Comparison of ENCODE assay signal across 23 cellular contexts in genomic region chrX:124634363-124634762, GRCh38.
DNase-seq lines count a peak whose midpoint lies in the region; ATAC-seq, FAIRE-seq and TF ChIP-seq lines count a peak whose summit lies in the region.
"Had no signal": no experiment of that assay in that cellular context is flagged by ENCODE, and none has a peak within 500 bp of the region (broad histone marks: within the 10 kb centered on the region; RNA-seq: fewer than 3 reads in every experiment).

No MANE protein-coding gene starts in this region.

- in situ Hi-C loops in mammary epithelial cell (cut with MboI; ENCODE audit: low sequenced_read_pairs in 2 of 2), result no loop called here

- peak; percentile 90 for ATAC-seq in foreskin keratinocyte
- ATAC-seq in upper lobe of left lung (ENCODE audit: low FRiP score in 2 of 2), result no peak
- ATAC-seq: A549, HCT116 had no signal

- H3K4me1 Mint-ChIP-seq in astrocyte (ENCODE audit: low read depth, unreplicated experiment), result no peaks in the 10 kb centered on the region

- intact Hi-C loops in mammary epithelial cell (cut with micrococcal nuclease) (no loop called here), breast epithelium (cut with DNase I; ENCODE audit: low total_unique reads) (no loop called here), kidney (cut with DNase I) (no loop called here)

- H3K4me2 ChIP-seq in mammary epithelial cell (ENCODE audit: insufficient read depth, low read depth, low read length), result no peak overlapping the region
- no peak overlapping the region for H3K4me2 ChIP-seq in astrocyte (ENCODE audit: low read length)
- H3K4me2 ChIP-seq: A549 had no signal

- BruUV-seq in mammary epithelial cell (replicated peaks; lab: Mats Ljungman, UMichigan), result no TSS peak

- H2AFZ ChIP-seq in mammary epithelial cell (ENCODE audit: low read depth, low read length) (no peak overlapping the region), astrocyte (ENCODE audit: low read depth, low read length) (no peak overlapping the region)

- no peak for TF ChIP-seq CTCF in mammary epithelial cell (conservative IDR thresholded peaks at IDR 0.05 in 1 of 2, IDR thresholded peaks at IDR 0.05 in 1 of 2; ENCODE audit: extremely low read depth in 1 of 2, insufficient read depth in 1 of 2, low read depth in 1 of 2, low read length in 2 of 2)
- no peak for TF ChIP-seq CTCF in breast epithelium (IDR thresholded peaks at IDR 0.05)
- no peak for TF ChIP-seq CTCF in astrocyte (IDR thresholded peaks at IDR 0.05; ENCODE audit: insufficient read depth, low read depth, low read length)
- TF ChIP-seq CTCF in foreskin keratinocyte (conservative IDR thresholded peaks at IDR 0.05), result no peak
- TF ChIP-seq CTCF in upper lobe of left lung (IDR thresholded peaks at IDR 0.05), result no peak
- no peak for TF ChIP-seq CTCF in kidney (IDR thresholded peaks at IDR 0.05; ENCODE audit: borderline replicate concordance, extremely low read depth, insufficient read depth)

- no peaks in the 10 kb centered on the region for H3K79me2 ChIP-seq in mammary epithelial cell (ENCODE audit: insufficient read depth, low read length)
- no peaks in the 10 kb centered on the region for H3K79me2 ChIP-seq in astrocyte (ENCODE audit: insufficient read depth, low read length)

- no peaks in the 10 kb centered on the region for H3K27me3 Mint-ChIP-seq in astrocyte (ENCODE audit: low read depth, unreplicated experiment)
- H3K27me3 Mint-ChIP-seq: CD4-positive, alpha-beta T cell had no signal

- CTCF ChIA-PET in mammary epithelial cell (lab: Charles Lee; ENCODE audit: low non-redundant PET), result no interaction called here

- H3K9me3 ChIP-seq in mammary epithelial cell (replicated peaks; ENCODE audit: insufficient read depth, low read length) (no peaks in the 10 kb centered on the region), breast epithelium (no peaks in the 10 kb centered on the region), astrocyte (ENCODE audit: insufficient read depth, low read depth, low read length) (no peaks in the 10 kb centered on the region), upper lobe of left lung (no peaks in the 10 kb centered on the region), kidney (ENCODE audit: control insufficient read depth in 1 of 2, low read length in 2 of 2) (no peaks in the 10 kb centered on the region)
- H3K9me3 ChIP-seq: A549, Caco-2 had no signal

- peak; percentile 21 for DNase-seq in mammary epithelial cell
- no peak for DNase-seq in breast epithelium (ENCODE audit: low spot score in 2 of 2)
- DNase-seq in astrocyte (ENCODE audit: low read depth), result no peak
- DNase-seq in foreskin keratinocyte, result peak; percentile 65 to 81
- DNase-seq in upper lobe of left lung, result no peak
- no peak for DNase-seq in NCI-H2081 (lab: John Stamatoyannopoulos, UW)
- DNase-seq in kidney, result no peak
- DNase-seq: AML-193; Caco-2; CD4-positive, alpha-beta T cell; GDM1; GOT3; H7; HFFc6; IMR-90 had no signal

- dilution Hi-C loops in mammary epithelial cell (cut with HindIII; ENCODE audit: low sequenced_read_pairs), result no loop called here

- H3K27me3 ChIP-seq in mammary epithelial cell (ENCODE audit: insufficient read depth, low read length) (no peaks in the 10 kb centered on the region), breast epithelium (no peaks in the 10 kb centered on the region), astrocyte (ENCODE audit: insufficient read depth, low read length) (no peaks in the 10 kb centered on the region), foreskin keratinocyte (no peaks in the 10 kb centered on the region), upper lobe of left lung (no peaks in the 10 kb centered on the region)

- no peaks in the 10 kb centered on the region for H3K36me3 Mint-ChIP-seq in astrocyte (ENCODE audit: low read depth, unreplicated experiment)

- 44% methylated on average over 4 of the region's 4 CpGs for WGBS in mammary epithelial cell (ENCODE audit: low coverage, missing lambda C conversion rate)
- WGBS in upper lobe of left lung, 2 donors, result 70 to 86% methylated on average over 4 of the region's 4 CpGs

- TF ChIP-seq EP300 in upper lobe of left lung (IDR thresholded peaks at IDR 0.05), result no peak

- H3K4me3 ChIP-seq in mammary epithelial cell (replicated peaks in 1 of 3; ENCODE audit: insufficient read depth in 1 of 3, low read depth in 2 of 3, low read length in 3 of 3) (no peak overlapping the region), breast epithelium (no peak overlapping the region), astrocyte (ENCODE audit: insufficient read depth, low read depth, low read length) (no peak overlapping the region), upper lobe of left lung (no peak overlapping the region), kidney (ENCODE audit: low read length in 2 of 2) (no peak overlapping the region)
- H3K4me3 ChIP-seq: A549 had no signal

- no peaks in the 10 kb centered on the region for H3K9me3 Mint-ChIP-seq in astrocyte (ENCODE audit: unreplicated experiment)
- H3K9me3 Mint-ChIP-seq: CD4-positive, alpha-beta T cell; HFFc6 had no signal

- H3K9ac ChIP-seq in mammary epithelial cell (ENCODE audit: insufficient read depth, low read length) (no peak overlapping the region), astrocyte (ENCODE audit: low read length) (no peak overlapping the region), kidney (ENCODE audit: low read length in 2 of 2) (no peak overlapping the region)

- FAIRE-seq in astrocyte (lab: Jason Lieb, UNC) (peak; percentile 60), kidney (lab: Jason Lieb, UNC) (no peak)
- FAIRE-seq: D721Med, GM12892, GM18507 had no signal

- H3K4me1 ChIP-seq in mammary epithelial cell (ENCODE audit: insufficient read depth, low read length), result no peaks in the 10 kb centered on the region
- no peaks in the 10 kb centered on the region for H3K4me1 ChIP-seq in breast epithelium
- H3K4me1 ChIP-seq in astrocyte (ENCODE audit: insufficient read depth, low read length), result no peaks in the 10 kb centered on the region
- peaks cover 6% of the 10 kb centered on the region for H3K4me1 ChIP-seq in foreskin keratinocyte
- H3K4me1 ChIP-seq in upper lobe of left lung, result no peaks in the 10 kb centered on the region
- no peaks in the 10 kb centered on the region for H3K4me1 ChIP-seq in kidney (ENCODE audit: control insufficient read depth in 1 of 2, insufficient read depth in 1 of 2, low read depth in 1 of 2, low read length in 2 of 2)
- H3K4me1 ChIP-seq: A549, Caco-2 had no signal

- no peaks in the 10 kb centered on the region for H3K36me3 ChIP-seq in mammary epithelial cell (ENCODE audit: insufficient read depth, low read length)
- no peaks in the 10 kb centered on the region for H3K36me3 ChIP-seq in breast epithelium
- H3K36me3 ChIP-seq in astrocyte (ENCODE audit: insufficient read depth, low read length), result no peaks in the 10 kb centered on the region
- H3K36me3 ChIP-seq in upper lobe of left lung, result no peaks in the 10 kb centered on the region
- H3K36me3 ChIP-seq in kidney (ENCODE audit: control insufficient read depth in 1 of 2, insufficient read depth in 2 of 2, low read length in 2 of 2), result no peaks in the 10 kb centered on the region

- no peak overlapping the region for H3K27ac ChIP-seq in mammary epithelial cell (ENCODE audit: insufficient read depth, low read depth, low read length)
- H3K27ac ChIP-seq in breast epithelium, result no peak overlapping the region
- H3K27ac ChIP-seq in astrocyte (ENCODE audit: low read depth, low read length), result no peak overlapping the region
- peak overlapping the region; percentile 58 for H3K27ac ChIP-seq in foreskin keratinocyte
- no peak overlapping the region for H3K27ac ChIP-seq in upper lobe of left lung
- H3K27ac ChIP-seq in kidney (ENCODE audit: low read depth in 2 of 2, low read length in 2 of 2), result no peak overlapping the region
- H3K27ac ChIP-seq: 22Rv1, A549, C4-2B, HL-60 had no signal

- H4K20me1 ChIP-seq in mammary epithelial cell (ENCODE audit: insufficient read depth, low read length) (no peaks in the 10 kb centered on the region), astrocyte (ENCODE audit: insufficient read depth, low read length) (no peaks in the 10 kb centered on the region)

- TF ChIP-seq POLR2A in breast epithelium (IDR thresholded peaks at IDR 0.05), result no peak
- TF ChIP-seq POLR2A in upper lobe of left lung (IDR thresholded peaks at IDR 0.05), result no peak

- H3K4me3 Mint-ChIP-seq in astrocyte (ENCODE audit: unreplicated experiment), result no peak overlapping the region
- H3K4me3 Mint-ChIP-seq: CD4-positive, alpha-beta T cell; HFFc6 had no signal

- no peak overlapping the region for H3K27ac Mint-ChIP-seq in astrocyte (ENCODE audit: unreplicated experiment)
- H3K27ac Mint-ChIP-seq: CD4-positive, alpha-beta T cell; HFFc6 had no signal

Comparison
In these comparisons a context has a peak if more than half of its experiments do, and no peak if none do; other contexts are left out.
1. DNase-seq: peak in mammary epithelial cell (single experiment) and foreskin keratinocyte (2 of 2); none in breast epithelium (0 of 2), astrocyte (single experiment), upper lobe of left lung (0 of 2), NCI-H2081 (0 of 2) and kidney (single experiment).